16 cellular contexts compared by ENCODE assay signal in genomic region chr6:21603516-21603952, GRCh38. TPM values are rescaled to one million over a fixed set of nuclear protein-coding genes. Genes with fewer than 3 reads are reported as not detected.
DNase-seq lines count a peak whose midpoint lies in the region; ATAC-seq and TF ChIP-seq lines count a peak whose summit lies in the region.
"Had no signal": no experiment of that assay in that cellular context is flagged by ENCODE, and none has a peak within 500 bp of the region (broad histone marks: within the 10 kb centered on the region; RNA-seq: fewer than 3 reads in every experiment).

No MANE protein-coding gene starts in this region.

- peaks cover 0 to 49% (median 30%) of the 10 kb centered on the region in 11 experiments; a peak in 15 of 22 replicates for H3K36me3 ChIP-seq in BLaER1 treated with 17β-estradiol and CSF1 and Interleukin-3, amounts not matched to agents 10 nM and 100 nM
- peaks cover 19% of the 10 kb centered on the region for H3K36me3 ChIP-seq in OCI-LY7 (ENCODE audit: insufficient read depth, low read length)

- peaks cover 0 to 16% (median 8%) of the 10 kb centered on the region in 11 experiments; a peak in 15 of 22 replicates for H4K20me1 ChIP-seq in BLaER1 treated with 17β-estradiol and CSF1 and Interleukin-3, amounts not matched to agents 10 nM and 100 nM
- H4K20me1 ChIP-seq in OCI-LY7 (ENCODE audit: insufficient read depth, low read length): peaks cover 6% of the 10 kb centered on the region; the same call in 1 of the 2 replicates

- no peaks in the 10 kb centered on the region for H3K27me3 ChIP-seq in BLaER1 treated with 17β-estradiol and CSF1 and Interleukin-3, amounts not matched to agents 10 nM and 100 nM
- H3K27me3 ChIP-seq: testis had no signal

- H3K4me2 ChIP-seq in BLaER1 treated with 17β-estradiol and CSF1 and Interleukin-3, amounts not matched to agents 10 nM and 100 nM: peak overlapping the region; percentile 38 to 94 (median 89)
- H3K4me2 ChIP-seq in OCI-LY7 (ENCODE audit: low read length): peak overlapping the region; percentile 63

- H3K9ac ChIP-seq in BLaER1 treated with 17β-estradiol and CSF1 and Interleukin-3, amounts not matched to agents 10 nM and 100 nM: peak overlapping the region in 9 of 11 experiments; percentile 16 to 99 (median 68); a peak in 17 of 22 replicates

- H2AFZ ChIP-seq in OCI-LY7 (ENCODE audit: low read length): peak overlapping the region; percentile 63; the same call in 1 of the 2 replicates
- H2AFZ ChIP-seq: GM23338 had no signal

- POLR2A ChIA-PET in OCI-LY7 (lab: Charles Lee): interaction anchor here (0.6 to 3.8 kb wide), 5 partner anchors 10 to 20 kb away, joined by 3 to 41 read pairs (median 6); partner anchors contain the start of gene SOX4

- no TSS peak for BruUV-seq in OCI-LY7 (replicated peaks; lab: Mats Ljungman, UMichigan)

- peaks cover 19% of the 10 kb centered on the region for H3K79me2 ChIP-seq in OCI-LY7 (ENCODE audit: insufficient read depth, low read depth, low read length)

- peak; percentile 56 for ATAC-seq in GM19397 (IDR thresholded peaks at IDR 0.05; ENCODE audit: unreplicated experiment)
- ATAC-seq in HG03565 (IDR thresholded peaks at IDR 0.05; ENCODE audit: unreplicated experiment): peak; percentile 38
- ATAC-seq in activated CD4-positive, CD25-positive, alpha-beta regulatory T cell treated with anti-CD3 and anti-CD28 coated beads, Interleukin-2, amount 50 U/mL, for 24 hours: no peak
- ATAC-seq: activated CD4-positive, alpha-beta T cell treated with anti-CD3 and anti-CD28 coated beads for 36 hours; GM23338; T-helper 17 cell had no signal

- H3K9me2 ChIP-seq in OCI-LY7 (ENCODE audit: insufficient read depth, low read length): no peaks in the 10 kb centered on the region

- in situ Hi-C loops in G401 (cut with HindIII; ENCODE audit: low sequenced_read_pairs): no loop called here

- CTCF ChIA-PET in OCI-LY7 (lab: Charles Lee; ENCODE audit: unreplicated experiment): no interaction called here

- TF ChIP-seq CTCF in OCI-LY7 (conservative IDR thresholded peaks at IDR 0.05; ENCODE audit: low read length): no peak

- peak overlapping the region in 10 of 11 experiments; percentile 19 to 99 (median 97); a peak in 18 of 22 replicates for H3K27ac ChIP-seq in BLaER1 treated with 17β-estradiol and CSF1 and Interleukin-3, amounts not matched to agents 10 nM and 100 nM
- peak overlapping the region; percentile 98 for H3K27ac ChIP-seq in OCI-LY7 (ENCODE audit: low read depth, low read length, poor library complexity, severe bottlenecking)
- H3K27ac ChIP-seq: testis had no signal

- H3K4me1 ChIP-seq in BLaER1 treated with 17β-estradiol and CSF1 and Interleukin-3, amounts not matched to agents 10 nM and 100 nM: peaks cover 46 to 81% (median 73%) of the 10 kb centered on the region in 10 experiments
- peaks cover 69% of the 10 kb centered on the region for H3K4me1 ChIP-seq in OCI-LY7 (ENCODE audit: insufficient read depth, low read length, poor library complexity, severe bottlenecking)

- intact Hi-C loops in OCI-LY7 (cut with micrococcal nuclease; ENCODE audit: unreplicated experiment): no loop called here

- peak overlapping the region in 1 of 10 experiments; percentile 32; a peak in 1 of 20 replicates for H3K4me3 ChIP-seq in BLaER1 treated with 17β-estradiol and CSF1 and Interleukin-3, amounts not matched to agents 10 nM and 100 nM
- H3K4me3 ChIP-seq in OCI-LY7 (ENCODE audit: low read depth, low read length, poor library complexity, severe bottlenecking): peak overlapping the region; percentile 39
- H3K4me3 ChIP-seq: GM23338, testis had no signal

- DNase-seq in OCI-LY7 (ENCODE audit: low spot score) (peak; percentile 95), G401 (ENCODE audit: low spot score) (no peak), UCSD-AML1 (lab: John Stamatoyannopoulos, UW; ENCODE audit: unreplicated experiment) (no peak), nucleus accumbens (lab: John Stamatoyannopoulos, UW) (no peak)
- DNase-seq: activated CD4-positive, alpha-beta T cell treated with anti-CD3 and anti-CD28 coated beads for 36 hours; activated T-cell treated with anti-CD3 and anti-CD28 coated beads, Interleukin-2, amount 50 U/mL, for 1 hour; Caco-2; cerebellar nuclear complex; NCI-H446; T-helper 17 cell; testis had no signal

- peaks cover 0 to 50% (median 34%) of the 10 kb centered on the region in 11 experiments; a peak in 19 of 22 replicates for H3K9me3 ChIP-seq in BLaER1 treated with 17β-estradiol and CSF1 and Interleukin-3, amounts not matched to agents 10 nM and 100 nM (replicated peaks in 1 of 11)
- H3K9me3 ChIP-seq in OCI-LY7 (ENCODE audit: low read length): no peaks in the 10 kb centered on the region
- H3K9me3 ChIP-seq: Caco-2, testis had no signal

RNA-seq across cellular contexts. Expression of gene SOX4, which starts 10.0 kb away (rescaled TPM):
- total RNA-seq in OCI-LY7 (2014; rRNA removed; shearing (Covaris generic)): 55.2 and 55.3 TPM in 2 replicates
- 58.1 and 78.1 TPM in 2 replicates for total RNA-seq in OCI-LY7 (2022)
- total RNA-seq in G401 (2014; rRNA removed; shearing (Covaris generic)): 0.17 and 0.25 TPM in 2 replicates

Comparison
In these comparisons a context has a peak if more than half of its experiments do, and no peak if none do; other contexts are left out.
1. ATAC-seq: peak in GM19397 (single experiment) and HG03565 (single experiment); none in activated CD4-positive, CD25-positive, alpha-beta regulatory T cell treated with anti-CD3 and anti-CD28 coated beads, Interleukin-2, amount 50 U/mL, for 24 hours (0 of 2).
2. RNA of gene SOX4, which starts 10.0 kb away (total RNA-seq): 55.2 to 78.1 TPM in OCI-LY7; 0.17 to 0.25 TPM in G401; every median in the first group is over 10 times any median in the second.